In genomic region chr19:39110263-39110967, GRCh38 we compare ENCODE assay signal across 8 cellular contexts. TPM values are rescaled to one million over a fixed set of nuclear protein-coding genes. Genes with fewer than 3 reads are reported as not detected.
DNase-seq lines count a peak whose midpoint lies in the region; ATAC-seq and TF ChIP-seq lines count a peak whose summit lies in the region.

No MANE protein-coding gene starts in this region.

- no peak overlapping the region for H3K27ac ChIP-seq in esophagus muscularis mucosa (replicated peaks in 1 of 4)
- no peak overlapping the region for H3K27ac ChIP-seq in thyroid gland

- DNase-seq in AML-193 (lab: John Stamatoyannopoulos, UW) (peak; percentile 22 to 30), HAP-1 (ENCODE audit: low spot score in 2 of 2) (peak; percentile 47 to 84), OCI-M1 (lab: John Stamatoyannopoulos, UW) (peak; percentile 74), activated T-cell treated with anti-CD3 and anti-CD28 coated beads for 48 hours (ENCODE audit: low read depth) (peak; percentile 65), esophagus muscularis mucosa (ENCODE audit: extremely low spot score) (no peak), nucleus accumbens (lab: John Stamatoyannopoulos, UW) (peak in 33 of 56 donors; percentile 8 to 80 (median 29)), thyroid gland (peak; percentile 65 to 75)

- no peaks in the 10 kb centered on the region for H3K4me1 ChIP-seq in HAP-1
- no peaks in the 10 kb centered on the region for H3K4me1 ChIP-seq in esophagus muscularis mucosa
- no peaks in the 10 kb centered on the region for H3K4me1 ChIP-seq in thyroid gland

- WGBS in esophagus muscularis mucosa = 32% methylated on average over 12 of the region's 16 CpGs
- 16 to 19% methylated on average over 7 to 11 of the region's 16 CpGs for WGBS in thyroid gland, 2 donors

- ATAC-seq in HG02588 (IDR thresholded peaks at IDR 0.05; ENCODE audit: unreplicated experiment) = no peak

- H3K9me3 ChIP-seq in HAP-1 (no peaks in the 10 kb centered on the region), esophagus muscularis mucosa (no peaks in the 10 kb centered on the region), thyroid gland (no peaks in the 10 kb centered on the region)

- no peak for TF ChIP-seq EP300 in esophagus muscularis mucosa (IDR thresholded peaks at IDR 0.05)

- H3K27me3 ChIP-seq in HAP-1 (ENCODE audit: low read depth) (no peaks in the 10 kb centered on the region), esophagus muscularis mucosa (peaks cover 0 to 88% (median 5%) of the 10 kb centered on the region in 4 donors), thyroid gland (no peaks in the 10 kb centered on the region)

- in situ Hi-C loops in HAP-1 (cut with MboI; ENCODE audit: low sequenced_read_pairs) = loop anchor here (10.0 kb wide), 1 partner anchor 304 kb away; the partner anchor contains the start of gene PLEKHG2

- intact Hi-C loops in esophagus muscularis mucosa (cut with DNase I) (no loop called here), thyroid gland (cut with DNase I) (no loop called here)

- no peaks in the 10 kb centered on the region for H3K36me3 ChIP-seq in HAP-1 (replicated peaks)
- H3K36me3 ChIP-seq in esophagus muscularis mucosa = no peaks in the 10 kb centered on the region
- H3K36me3 ChIP-seq in thyroid gland = no peaks in the 10 kb centered on the region

- H3K4me3 ChIP-seq in HAP-1 (no peak overlapping the region), esophagus muscularis mucosa (no peak overlapping the region), thyroid gland (replicated peaks in 1 of 3) (no peak overlapping the region)

- no peak for TF ChIP-seq POLR2A in esophagus muscularis mucosa (IDR thresholded peaks at IDR 0.05; ENCODE audit: low read depth)
- TF ChIP-seq POLR2A in thyroid gland (IDR thresholded peaks at IDR 0.05) = no peak

- TF ChIP-seq CTCF in esophagus muscularis mucosa (IDR thresholded peaks at IDR 0.05) (peak; percentile 57 to 78 (median 63)), thyroid gland (IDR thresholded peaks at IDR 0.05) (peak; percentile 58 to 78 (median 68))

RNA-seq across cellular contexts. Expression of gene PAK4, which starts 15.2 kb away (rescaled TPM):
- total RNA-seq in esophagus muscularis mucosa (10 to 100 TPM in 2 of 4 donors, 1 to 10 TPM in 2; 8.3 to 18.4 (median 11.0) TPM), thyroid gland (10 to 100 TPM; 12.4 to 24.9 (median 23.2) TPM)

RNA-seq across cellular contexts. Expression of gene ACP7, which starts 26.2 kb away (rescaled TPM):
- not detected for total RNA-seq in esophagus muscularis mucosa
- total RNA-seq in thyroid gland = under 1 TPM in 1 of 4 donors, not detected in 3; 0.22 TPM
